In the genomic region with DNA sequence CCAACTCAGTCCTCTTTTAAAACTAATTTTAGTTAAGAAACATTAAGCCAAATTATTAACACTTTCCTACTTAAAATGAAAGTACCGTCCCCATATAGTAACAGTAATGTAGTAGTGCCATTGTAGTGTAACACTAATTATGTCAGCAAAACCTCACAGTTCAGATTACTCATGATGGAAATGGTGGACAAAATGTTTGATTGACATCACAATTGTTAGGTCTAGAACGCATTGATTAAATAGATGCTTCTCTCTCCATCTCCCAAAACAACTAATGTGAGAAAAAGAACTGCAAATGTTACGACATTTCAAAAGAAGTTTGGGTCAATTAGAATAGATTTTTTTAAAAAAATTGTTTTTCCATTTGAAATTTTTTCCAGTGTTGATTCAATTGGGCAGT, we compare ENCODE assay signal across 9 cellular contexts. TPM values are rescaled to one million over a fixed set of nuclear protein-coding genes. Genes with fewer than 3 reads are reported as not detected.
DNase-seq lines count a peak whose midpoint lies in the region; ATAC-seq and TF ChIP-seq lines count a peak whose summit lies in the region.
"Had no signal": no experiment of that assay in that cellular context is flagged by ENCODE, and none has a peak within 500 bp of the region (broad histone marks: within the 10 kb centered on the region; RNA-seq: fewer than 3 reads in every experiment).

No MANE protein-coding gene starts in this region.

- H3K27ac ChIP-seq in PC-9 (peak overlapping the region; percentile 58), esophagus muscularis mucosa (replicated peaks in 1 of 4) (peak overlapping the region in 3 of 4 donors; percentile 94 to 99 (median 97)), gastrocnemius medialis (peak overlapping the region; percentile 94 to 98 (median 96))

- H3K9me3 ChIP-seq in PC-9 (ENCODE audit: insufficient read depth, low read depth), result no peaks in the 10 kb centered on the region
- H3K9me3 ChIP-seq in esophagus muscularis mucosa, result no peaks in the 10 kb centered on the region
- no peaks in the 10 kb centered on the region for H3K9me3 ChIP-seq in gastrocnemius medialis

- peak overlapping the region; percentile 85 for H3K4me2 ChIP-seq in PC-9

- peaks cover 38% of the 10 kb centered on the region for H3K79me2 ChIP-seq in PC-9 (ENCODE audit: low read depth)

- in situ Hi-C loops in gastrocnemius medialis (cut with MboI; ENCODE audit: low sequenced_read_pairs in 4 of 4), result loop anchor here in 2 of 4 donors (25.0 kb wide), 1 partner anchor 682 kb away; a partner anchor contains a TSS

- H3K36me3 ChIP-seq in PC-9 (ENCODE audit: low read depth), result no peaks in the 10 kb centered on the region
- peaks cover 0 to 18% (median 8%) of the 10 kb centered on the region in 4 donors for H3K36me3 ChIP-seq in esophagus muscularis mucosa
- no peaks in the 10 kb centered on the region for H3K36me3 ChIP-seq in gastrocnemius medialis

- TF ChIP-seq EP300 in esophagus muscularis mucosa (IDR thresholded peaks at IDR 0.05), result no peak

- no peak for ATAC-seq in gastrocnemius medialis

- intact Hi-C loops in PC-9 (cut with micrococcal nuclease; ENCODE audit: unreplicated experiment) (loop anchor here (10.0 kb wide), 2 partner anchors 424 to 1416 kb away; no protein-coding TSS in a partner anchor), esophagus muscularis mucosa (cut with DNase I) (no loop called here), gastrocnemius medialis (cut with DNase I; ENCODE audit: low total_unique reads) (loop anchor here (2.0 to 10.0 kb wide), 3 partner anchors 682 to 766 kb away; a partner anchor contains a TSS)

- peaks cover 12% of the 10 kb centered on the region; the same call in 1 of the 2 replicates for H3F3A ChIP-seq in PC-9 (ENCODE audit: insufficient read depth, low read depth)

- DNase-seq in DMS53 (lab: John Stamatoyannopoulos, UW) (peak; percentile 29), DMS53 treated with DMSO at 0.1 percent for 48 hours (lab: John Stamatoyannopoulos, UW; ENCODE audit: unreplicated experiment) (no peak), PC-9 (no peak), esophagus muscularis mucosa (ENCODE audit: extremely low spot score) (no peak), gastrocnemius medialis (no peak), GM10248 (ENCODE audit: extremely low spot score) (no peak), islet precursor cell (no peak), GM19238 (ENCODE audit: insufficient read length, low spot score) (no peak)
- DNase-seq: 8988T had no signal

- TF ChIP-seq POLR2A in esophagus muscularis mucosa (IDR thresholded peaks at IDR 0.05; ENCODE audit: low read depth), result no peak
- TF ChIP-seq POLR2A in gastrocnemius medialis (IDR thresholded peaks at IDR 0.05), result no peak

- POLR2A ChIA-PET in PC-9 (lab: Charles Lee; ENCODE audit: unreplicated experiment), result no interaction called here
- POLR2A ChIA-PET in GM10248 (lab: Yijun Ruan, JAX), result no interaction called here

- H3K4me3 ChIP-seq in PC-9 (peak overlapping the region; percentile 57), esophagus muscularis mucosa (peak overlapping the region in 2 of 4 donors; percentile 92 to 94), gastrocnemius medialis (peak overlapping the region in 2 of 4 donors; percentile 93 to 95)

- H4K20me1 ChIP-seq in PC-9 (ENCODE audit: insufficient read depth), result peaks cover 25% of the 10 kb centered on the region; the same call in 1 of the 2 replicates

- WGBS in esophagus muscularis mucosa, result 58% methylated on average over 3 of the region's 3 CpGs

- H3K27me3 ChIP-seq in PC-9 (ENCODE audit: insufficient read depth, low read depth), result no peaks in the 10 kb centered on the region
- H3K27me3 ChIP-seq in esophagus muscularis mucosa, result no peaks in the 10 kb centered on the region
- H3K27me3 ChIP-seq in gastrocnemius medialis, result no peaks in the 10 kb centered on the region

- H3K4me1 ChIP-seq in PC-9 (replicated peaks; ENCODE audit: insufficient read depth) (peaks cover 20% of the 10 kb centered on the region), esophagus muscularis mucosa (peaks cover 13 to 31% (median 27%) of the 10 kb centered on the region in 4 donors), gastrocnemius medialis (peaks cover 17 to 24% of the 10 kb centered on the region in 2 donors)

- peak overlapping the region; percentile 87; the same call in 1 of the 2 replicates for H2AFZ ChIP-seq in PC-9

- CTCF ChIA-PET in PC-9 (lab: Charles Lee) (no interaction called here), GM10248 (lab: Yijun Ruan, JAX) (interaction anchor here (1.3 kb wide), 2 partner anchors 8 to 33 kb away, joined by 5 to 6 read pairs; no protein-coding TSS in a partner anchor)

- TF ChIP-seq CTCF in PC-9 (conservative IDR thresholded peaks at IDR 0.05) (no peak), esophagus muscularis mucosa (IDR thresholded peaks at IDR 0.05) (no peak), gastrocnemius medialis (IDR thresholded peaks at IDR 0.05 in 4 of 5, conservative IDR thresholded peaks at IDR 0.05 in 1 of 5) (no peak), GM10248 (IDR thresholded peaks at IDR 0.05; ENCODE audit: control extremely low read depth, extremely low read depth, low read depth, missing control alignments) (no peak)

- H3K9me2 ChIP-seq in PC-9 (ENCODE audit: insufficient read depth), result no peaks in the 10 kb centered on the region

- no TSS peak for BruUV-seq in PC-9 (replicated peaks; lab: Mats Ljungman, UMichigan)

RNA-seq across cellular contexts. Expression of a gene that starts 1.2 kb away (rescaled TPM):
- total RNA-seq in PC-9 (2021), result 80.9 and 94.5 TPM in 2 replicates
- 10 to 100 TPM; 36.5 to 48.6 (median 43.5) TPM for total RNA-seq in esophagus muscularis mucosa
- total RNA-seq in gastrocnemius medialis, result 10 to 100 TPM; 19.5 to 28.1 (median 20.9) TPM

RNA-seq across cellular contexts. Expression of a gene that starts 12.3 kb away (rescaled TPM):
- total RNA-seq in PC-9 (2021), result 450 and 528 TPM in 2 replicates
- 100 to 1,000 TPM; 123 to 141 (median 133) TPM for total RNA-seq in esophagus muscularis mucosa
- total RNA-seq in gastrocnemius medialis, result 100 to 1,000 TPM; 202 to 358 (median 221) TPM
